In the genomic region with DNA sequence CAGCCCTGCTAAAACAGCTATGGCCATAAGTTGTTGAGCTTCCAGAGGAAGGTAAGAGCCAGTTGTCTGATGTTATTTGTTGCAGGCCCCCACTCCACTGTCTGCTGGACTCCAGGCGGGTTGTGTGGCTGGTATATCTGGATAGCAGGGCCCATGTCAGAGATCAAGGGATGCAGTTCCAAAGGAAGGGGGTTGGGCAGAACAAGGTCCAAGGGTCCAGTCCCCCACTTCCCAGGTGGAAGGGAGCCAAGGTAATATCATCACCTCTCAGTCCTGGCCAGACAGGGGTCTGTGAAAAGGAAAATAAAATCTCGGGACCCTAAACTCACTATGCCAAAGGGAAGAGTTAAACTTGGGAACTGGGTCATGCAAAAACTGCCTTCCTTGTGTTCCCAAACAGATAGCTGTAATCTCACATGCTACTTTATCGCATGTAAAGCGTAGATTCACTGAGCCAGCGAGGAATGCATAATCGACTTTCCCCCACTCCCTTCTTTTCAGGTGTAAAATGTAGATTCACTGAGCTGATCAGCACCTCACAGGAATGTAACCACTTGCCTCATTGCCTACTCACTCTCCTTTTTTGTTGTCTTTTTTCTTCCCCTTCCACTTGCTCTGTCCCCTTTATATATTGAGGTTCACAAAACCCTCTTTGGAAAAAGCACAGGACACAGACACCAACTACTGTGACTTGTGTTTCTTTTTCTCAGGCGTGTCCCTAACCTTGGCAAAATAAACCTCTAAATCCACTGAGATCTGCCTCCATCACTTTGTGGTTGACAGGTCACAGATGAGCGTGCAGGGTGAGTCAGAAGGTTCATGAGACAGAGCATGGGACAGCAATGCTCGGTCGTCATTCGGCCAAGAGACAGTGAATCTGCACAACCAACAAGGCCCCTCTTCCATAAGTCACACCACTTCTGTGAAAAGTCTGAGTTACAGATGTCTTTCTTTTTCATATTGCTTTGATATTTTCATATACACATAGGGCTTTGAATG, we compare ENCODE assay signal across 13 cellular contexts.
DNase-seq lines count a peak whose midpoint lies in the region; ATAC-seq, FAIRE-seq and TF ChIP-seq lines count a peak whose summit lies in the region.
"Had no signal": no experiment of that assay in that cellular context is flagged by ENCODE, and none has a peak within 500 bp of the region (broad histone marks: within the 10 kb centered on the region; RNA-seq: fewer than 3 reads in every experiment).

No MANE protein-coding gene starts in this region.

- H3K23ac ChIP-seq in mesendoderm (ENCODE audit: low read length) = no peak overlapping the region

- H3K9ac ChIP-seq in GM12878 (ENCODE audit: control insufficient read depth, insufficient read depth, low read length) = no peak overlapping the region
- no peak overlapping the region for H3K9ac ChIP-seq in mesendoderm (ENCODE audit: low read length)
- H3K9ac ChIP-seq in colonic mucosa (ENCODE audit: low read depth in 2 of 2, low read length in 2 of 2) = no peak overlapping the region

- H2BK15ac ChIP-seq in mesendoderm (replicated peaks; ENCODE audit: low read depth) = no peak overlapping the region

- H4K20me1 ChIP-seq in GM12878 (ENCODE audit: control insufficient read depth, insufficient read depth) = no peaks in the 10 kb centered on the region

- H3K79me2 ChIP-seq in GM12878 (ENCODE audit: control insufficient read depth, insufficient read depth, low read length) (no peaks in the 10 kb centered on the region), mesendoderm (ENCODE audit: control insufficient read depth, insufficient read depth, low read length) (no peaks in the 10 kb centered on the region)

- H2AFZ ChIP-seq in GM12878 (ENCODE audit: control insufficient read depth, low read depth, low read length) = no peak overlapping the region

- RAD21 ChIA-PET in GM12878 (lab: Charles Lee; ENCODE audit: unreplicated experiment) = no interaction called here

- no peak for TF ChIP-seq CTCF in GM12878 (IDR thresholded peaks at IDR 0.05 in 2 of 3, conservative IDR thresholded peaks at IDR 0.05 in 1 of 3; ENCODE audit: control insufficient read depth in 2 of 3, extremely low read depth in 1 of 3, insufficient read depth in 1 of 3, low read depth in 3 of 3, low read length in 3 of 3)
- TF ChIP-seq CTCF in colonic mucosa (IDR thresholded peaks at IDR 0.05) = no peak

- H3K27ac ChIP-seq in GM12878 (ENCODE audit: control insufficient read depth, insufficient read depth) (no peak overlapping the region), mesendoderm (ENCODE audit: low read depth, low read length) (no peak overlapping the region), colonic mucosa (no peak overlapping the region)
- H3K27ac ChIP-seq: sigmoid colon had no signal

- in situ Hi-C loops in GM12878 (cut with MboI) = no loop called here

- peak; percentile 45; the same call in 2 of the 3 replicates for ATAC-seq in GM12878
- no peak for ATAC-seq in esophagus mucosa
- ATAC-seq: activated CD4-positive, CD25-positive, alpha-beta regulatory T cell treated with anti-CD3 and anti-CD28 coated beads, Interleukin-2, amount 50 U/mL, for 24 hours; CD8-positive, alpha-beta T cell had no signal

- TF ChIP-seq EP300 in GM12878 (IDR thresholded peaks at IDR 0.05; ENCODE audit: borderline replicate concordance in 1 of 2, control insufficient read depth in 1 of 2, low read depth in 2 of 2, low read length in 2 of 2) = no peak

- H2AK5ac ChIP-seq in mesendoderm (ENCODE audit: low read length) = no peak overlapping the region

- CTCF ChIA-PET in GM12878 (lab: Yijun Ruan, JAX) = interaction anchor here (1.3 kb wide), 1 partner anchor 175 kb away, joined by 3 read pairs; no protein-coding TSS in a partner anchor

- no peak overlapping the region for H4K5ac ChIP-seq in mesendoderm (ENCODE audit: low read length)

- H3K27me3 ChIP-seq in GM12878 (replicated peaks in 1 of 2; ENCODE audit: control insufficient read depth in 2 of 2, insufficient read depth in 2 of 2, low read length in 1 of 2) = no peaks in the 10 kb centered on the region; a peak in 3 of 4 replicates
- no peaks in the 10 kb centered on the region for H3K27me3 ChIP-seq in mesendoderm (ENCODE audit: insufficient read depth, low read length, poor library complexity)
- no peaks in the 10 kb centered on the region for H3K27me3 ChIP-seq in colonic mucosa
- H3K27me3 ChIP-seq: sigmoid colon had no signal

- intact Hi-C loops in GM12878 (cut with micrococcal nuclease; ENCODE audit: unreplicated experiment) = no loop called here
- intact Hi-C loops in colonic mucosa (cut with DNase I) = no loop called here

- DNase-seq in Daoy (ENCODE audit: low read depth) (peak; percentile 44), HCEC 1CT (peak; percentile 35), GM12878 (ENCODE audit: low read depth, low spot score) (no peak), mesendoderm (peak; percentile 44), occipital lobe (lab: John Stamatoyannopoulos, UW) (no peak), colonic mucosa (no peak)
- DNase-seq: activated effector memory CD4-positive, alpha-beta T cell treated with anti-CD3 and anti-CD28 coated beads, Interleukin-2, amount 50 U/mL, for 16 hours; NCI-H2227 treated with DMSO at 0.1 percent for 48 hours; sigmoid colon had no signal

- H3K56ac ChIP-seq in mesendoderm (ENCODE audit: low read length) = no peak overlapping the region

- H2BK120ac ChIP-seq in mesendoderm (ENCODE audit: low read depth, low read length) = no peak overlapping the region

- TF ChIP-seq RAD21 in GM12878 (IDR thresholded peaks at IDR 0.05; ENCODE audit: insufficient read depth, low read depth, low read length) = no peak

- TF ChIP-seq POLR2A in GM12878 (IDR thresholded peaks at IDR 0.05; ENCODE audit: low read depth, low read length) = no peak

- no peak overlapping the region for H4K8ac ChIP-seq in mesendoderm (ENCODE audit: low read depth, low read length)

- 32% methylated on average over 11 of the region's 11 CpGs for WGBS in GM12878 (ENCODE audit: insufficient coverage, insufficient replicate concordance, low lambda C conversion rate, missing lambda C conversion rate)
- no CpG with 5 or more reads among the region's 11 CpGs for WGBS in mesendoderm (ENCODE audit: extremely low coverage, insufficient coverage, low lambda C conversion rate)

- SMC1A ChIA-PET in GM12878 (lab: Charles Lee; ENCODE audit: uncharacterized antibody, unreplicated experiment) = no interaction called here

- H3K36me3 ChIP-seq in GM12878 (ENCODE audit: control insufficient read depth in 2 of 2, insufficient read depth in 2 of 2, low read length in 1 of 2) (no peaks in the 10 kb centered on the region), mesendoderm (ENCODE audit: control insufficient read depth, insufficient read depth, low read length) (no peaks in the 10 kb centered on the region), colonic mucosa (no peaks in the 10 kb centered on the region)
- H3K36me3 ChIP-seq: sigmoid colon had no signal

- H3K79me1 ChIP-seq in mesendoderm (ENCODE audit: low read length) = no peaks in the 10 kb centered on the region

- peaks cover 5% of the 10 kb centered on the region; the same call in 2 of the 3 replicates for H3K9me3 ChIP-seq in GM12878 (replicated peaks; ENCODE audit: control insufficient read depth, insufficient read depth, low read length)
- no peaks in the 10 kb centered on the region for H3K9me3 ChIP-seq in colonic mucosa
- H3K9me3 ChIP-seq: sigmoid colon had no signal

- POLR2A ChIA-PET in GM12878 (lab: Charles Lee) = no interaction called here

- BruUV-seq in GM12878 (replicated peaks; lab: Mats Ljungman, UMichigan) = no TSS peak

- no peak overlapping the region for H3K4ac ChIP-seq in mesendoderm (ENCODE audit: low read depth, low read length)

- no peak overlapping the region for H3K4me3 ChIP-seq in GM12878
- no peak overlapping the region for H3K4me3 ChIP-seq in mesendoderm (ENCODE audit: low read length)
- H3K4me3 ChIP-seq in colonic mucosa = no peak overlapping the region
- H3K4me3 ChIP-seq: sigmoid colon had no signal

- H2BK5ac ChIP-seq in mesendoderm (ENCODE audit: low read length) = no peak overlapping the region

- H3K4me1 ChIP-seq in GM12878 (ENCODE audit: control insufficient read depth, insufficient read depth, low read length) = no peaks in the 10 kb centered on the region
- H3K4me1 ChIP-seq in mesendoderm (ENCODE audit: control insufficient read depth, low read depth, low read length) = peaks cover 8% of the 10 kb centered on the region
- H3K4me1 ChIP-seq in colonic mucosa = no peaks in the 10 kb centered on the region

- H3K4me2 ChIP-seq in GM12878 (ENCODE audit: control insufficient read depth, insufficient read depth) (no peak overlapping the region), mesendoderm (ENCODE audit: low read length) (no peak overlapping the region)

- no peak for FAIRE-seq in GM12878 (lab: Jason Lieb, UNC)
- FAIRE-seq: endothelial cell of umbilical vein had no signal

- no peak overlapping the region for H3K18ac ChIP-seq in mesendoderm (ENCODE audit: low read length)

TF ChIP-seq in GM12878, 131 proteins besides CTCF, POLR2A, EP300 and RAD21:
- 0 out of 2 replicates have a peak, but pooled peaks have one; percentile 18 for TF ChIP-seq RUNX3 (IDR thresholded peaks at IDR 0.05; ENCODE audit: low read length)
- TF ChIP-seq, protein P1, sequence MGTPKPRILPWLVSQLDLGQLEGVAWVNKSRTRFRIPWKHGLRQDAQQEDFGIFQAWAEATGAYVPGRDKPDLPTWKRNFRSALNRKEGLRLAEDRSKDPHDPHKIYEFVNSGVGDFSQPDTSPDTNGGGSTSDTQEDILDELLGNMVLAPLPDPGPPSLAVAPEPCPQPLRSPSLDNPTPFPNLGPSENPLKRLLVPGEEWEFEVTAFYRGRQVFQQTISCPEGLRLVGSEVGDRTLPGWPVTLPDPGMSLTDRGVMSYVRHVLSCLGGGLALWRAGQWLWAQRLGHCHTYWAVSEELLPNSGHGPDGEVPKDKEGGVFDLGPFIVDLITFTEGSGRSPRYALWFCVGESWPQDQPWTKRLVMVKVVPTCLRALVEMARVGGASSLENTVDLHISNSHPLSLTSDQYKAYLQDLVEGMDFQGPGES (IDR thresholded peaks at IDR 0.05) = no peak

Comparison
In these comparisons a context has a peak if more than half of its experiments do, and no peak if none do; other contexts are left out.
1. DNase-seq: peak in Daoy (single experiment), HCEC 1CT (single experiment) and mesendoderm (single experiment); none in GM12878 (single experiment), occipital lobe (single experiment) and colonic mucosa (single experiment).